ENCODE assay signal across 1 cellular context in genomic region chr16:88759245-88759975, GRCh38.
A peak's percentile ranks its signal among the peaks of the same experiment; 100 is the strongest.
TF ChIP-seq lines count a peak whose summit lies in the region.

No MANE protein-coding gene starts in this region.

TF ChIP-seq in HepG2, 621 proteins besides CTCF, POLR2A, EP300 and RAD21 (continues in another document):
- TF ChIP-seq PHF21A (CRISPR knock-in tag; IDR thresholded peaks at IDR 0.05): peak; percentile 98
- TF ChIP-seq SMAD1 (CRISPR knock-in tag; IDR thresholded peaks at IDR 0.05; ENCODE audit: borderline replicate concordance, low read depth): peak; percentile 70; the same call in 1 of the 2 replicates
- TF ChIP-seq ZNF3 (CRISPR knock-in tag; IDR thresholded peaks at IDR 0.05): no peak
- TF ChIP-seq ZNF33B (CRISPR knock-in tag; IDR thresholded peaks at IDR 0.05): 0 out of 2 replicates have a peak, but pooled peaks have one; percentile 35
- no peak for TF ChIP-seq IKZF4 (CRISPR knock-in tag; IDR thresholded peaks at IDR 0.05; ENCODE audit: borderline replicate concordance, low read depth, not compliant biosample characterization)
- TF ChIP-seq ARNT (IDR thresholded peaks at IDR 0.05): no peak
- TF ChIP-seq ZNF280D (CRISPR knock-in tag; IDR thresholded peaks at IDR 0.05): 0 out of 2 replicates have a peak, but pooled peaks have one; percentile 45
- TF ChIP-seq ZBTB43 (CRISPR knock-in tag; conservative IDR thresholded peaks at IDR 0.05): no peak
- TF ChIP-seq NONO (IDR thresholded peaks at IDR 0.05): no peak
- TF ChIP-seq NONO (CRISPR knock-in tag; conservative IDR thresholded peaks at IDR 0.05): peak; percentile 44; the same call in 1 of the 2 replicates
- no peak for TF ChIP-seq HINFP (CRISPR knock-in tag; IDR thresholded peaks at IDR 0.05; ENCODE audit: low read depth)
- peak; percentile 17 for TF ChIP-seq ZNF18 (CRISPR knock-in tag; IDR thresholded peaks at IDR 0.05; ENCODE audit: insufficient replicate concordance)
- TF ChIP-seq FOXA3 (CRISPR knock-in tag; IDR thresholded peaks at IDR 0.05): peak; percentile 68
- peak; percentile 15; the same call in 1 of the 2 replicates for TF ChIP-seq NFYB (CRISPR knock-in tag; IDR thresholded peaks at IDR 0.05)
- no peak for TF ChIP-seq RARG (CRISPR knock-in tag; IDR thresholded peaks at IDR 0.05; ENCODE audit: low read depth)
- no peak for TF ChIP-seq LCORL (IDR thresholded peaks at IDR 0.05)
- TF ChIP-seq LCORL (CRISPR knock-in tag; IDR thresholded peaks at IDR 0.05): peak; percentile 97
- no peak for TF ChIP-seq PAX8 (CRISPR knock-in tag; IDR thresholded peaks at IDR 0.05; ENCODE audit: borderline replicate concordance)
- TF ChIP-seq HHEX (CRISPR knock-in tag; IDR thresholded peaks at IDR 0.05): no peak
- TF ChIP-seq ZHX2 (IDR thresholded peaks at IDR 0.05; ENCODE audit: low read depth): no peak
- no peak for TF ChIP-seq ZHX2 (CRISPR knock-in tag; IDR thresholded peaks at IDR 0.05; ENCODE audit: borderline replicate concordance)
- TF ChIP-seq ZKSCAN8 (CRISPR knock-in tag; IDR thresholded peaks at IDR 0.05; ENCODE audit: borderline replicate concordance): peak; percentile 84; the same call in 1 of the 2 replicates
- 0 out of 2 replicates have a peak, but pooled peaks have one; percentile 31 for TF ChIP-seq HIVEP1 (CRISPR knock-in tag; IDR thresholded peaks at IDR 0.05)
- no peak for TF ChIP-seq HMGA1 (CRISPR knock-in tag; conservative IDR thresholded peaks at IDR 0.05)
- no peak for TF ChIP-seq NR3C1 (CRISPR knock-in tag; IDR thresholded peaks at IDR 0.05)
- TF ChIP-seq ARNTL (CRISPR knock-in tag; IDR thresholded peaks at IDR 0.05): no peak
- peak; percentile 61; the same call in 1 of the 2 replicates for TF ChIP-seq ZNF724P (CRISPR knock-in tag; IDR thresholded peaks at IDR 0.05; ENCODE audit: borderline replicate concordance)
- no peak for TF ChIP-seq PREB (CRISPR knock-in tag; IDR thresholded peaks at IDR 0.05)
- no peak for TF ChIP-seq DZIP1 (CRISPR knock-in tag; IDR thresholded peaks at IDR 0.05)
- peak; percentile 39; the same call in 1 of the 2 replicates for TF ChIP-seq ZNF281 (CRISPR knock-in tag; IDR thresholded peaks at IDR 0.05; ENCODE audit: borderline replicate concordance)
- no peak for TF ChIP-seq CREB3 (CRISPR knock-in tag; IDR thresholded peaks at IDR 0.05)
- TF ChIP-seq PBX2 (CRISPR knock-in tag; IDR thresholded peaks at IDR 0.05): no peak
- TF ChIP-seq ZNF746 (CRISPR knock-in tag; IDR thresholded peaks at IDR 0.05): peak; percentile 28; the same call in 1 of the 2 replicates
